In genomic region chr2:238294393-238295143, GRCh38 we compare ENCODE assay signal across 1 cellular context.
TF ChIP-seq lines count a peak whose summit lies in the region.

No MANE protein-coding gene starts in this region.

TF ChIP-seq in HepG2, 621 proteins besides CTCF, POLR2A, EP300 and RAD21 (continued from another document and continues in another):
- TF ChIP-seq ZNF512B (CRISPR knock-in tag; IDR thresholded peaks at IDR 0.05; ENCODE audit: borderline replicate concordance) (peak; percentile 61; the same call in 1 of the 2 replicates), MIXL1 (CRISPR knock-in tag; IDR thresholded peaks at IDR 0.05) (no peak), MIER2 (CRISPR knock-in tag; IDR thresholded peaks at IDR 0.05) (peak; percentile 79; the same call in 1 of the 2 replicates), ZNF737 (CRISPR knock-in tag; IDR thresholded peaks at IDR 0.05; ENCODE audit: borderline replicate concordance) (no peak), NFYC (CRISPR knock-in tag; IDR thresholded peaks at IDR 0.05) (no peak), SP1 (IDR thresholded peaks at IDR 0.05) (no peak), SP1 (CRISPR knock-in tag; IDR thresholded peaks at IDR 0.05) (no peak; the same call in 1 of the 2 replicates), AKAP8 (CRISPR knock-in tag; IDR thresholded peaks at IDR 0.05) (no peak), JDP2 (CRISPR knock-in tag; IDR thresholded peaks at IDR 0.05; ENCODE audit: borderline replicate concordance) (no peak), CSRNP2 (CRISPR knock-in tag; conservative IDR thresholded peaks at IDR 0.05; ENCODE audit: low read depth) (no peak), ZNF562 (CRISPR knock-in tag; IDR thresholded peaks at IDR 0.05; ENCODE audit: borderline replicate concordance) (no peak), ZNF224 (CRISPR knock-in tag; IDR thresholded peaks at IDR 0.05) (0 out of 2 replicates have a peak, but pooled peaks have one; percentile 34), U2AF2 (IDR thresholded peaks at IDR 0.05; ENCODE audit: low read depth, low read length) (no peak), ZNF329 (CRISPR knock-in tag; IDR thresholded peaks at IDR 0.05; ENCODE audit: low read depth) (no peak), ZNF891 (CRISPR knock-in tag; IDR thresholded peaks at IDR 0.05) (0 out of 2 replicates have a peak, but pooled peaks have one; percentile 42), TBX3 (IDR thresholded peaks at IDR 0.05; ENCODE audit: borderline replicate concordance) (peak; percentile 50; the same call in 1 of the 2 replicates), SP140L (CRISPR knock-in tag; IDR thresholded peaks at IDR 0.05; ENCODE audit: borderline replicate concordance) (no peak), STAG1 (CRISPR knock-in tag; IDR thresholded peaks at IDR 0.05) (no peak), TIGD3 (CRISPR knock-in tag; IDR thresholded peaks at IDR 0.05; ENCODE audit: borderline replicate concordance) (peak; percentile 84; the same call in 1 of the 2 replicates), FOXJ3 (CRISPR knock-in tag; IDR thresholded peaks at IDR 0.05; ENCODE audit: borderline replicate concordance) (no peak), FOXA3 (CRISPR knock-in tag; IDR thresholded peaks at IDR 0.05) (peak; percentile 30), ZNF513 (CRISPR knock-in tag; conservative IDR thresholded peaks at IDR 0.05) (no peak), ZNF501 (CRISPR knock-in tag; IDR thresholded peaks at IDR 0.05) (peak; percentile 61; the same call in 1 of the 2 replicates), CENPX (CRISPR knock-in tag; IDR thresholded peaks at IDR 0.05) (no peak), NPAS2 (CRISPR knock-in tag; IDR thresholded peaks at IDR 0.05; ENCODE audit: borderline replicate concordance) (no peak), POLR2AphosphoS5 (IDR thresholded peaks at IDR 0.05; ENCODE audit: low read depth, low read length) (no peak), NCOA2 (CRISPR knock-in tag; IDR thresholded peaks at IDR 0.05) (peak; percentile 19; the same call in 1 of the 2 replicates)
- TF ChIP-seq, protein P1, sequence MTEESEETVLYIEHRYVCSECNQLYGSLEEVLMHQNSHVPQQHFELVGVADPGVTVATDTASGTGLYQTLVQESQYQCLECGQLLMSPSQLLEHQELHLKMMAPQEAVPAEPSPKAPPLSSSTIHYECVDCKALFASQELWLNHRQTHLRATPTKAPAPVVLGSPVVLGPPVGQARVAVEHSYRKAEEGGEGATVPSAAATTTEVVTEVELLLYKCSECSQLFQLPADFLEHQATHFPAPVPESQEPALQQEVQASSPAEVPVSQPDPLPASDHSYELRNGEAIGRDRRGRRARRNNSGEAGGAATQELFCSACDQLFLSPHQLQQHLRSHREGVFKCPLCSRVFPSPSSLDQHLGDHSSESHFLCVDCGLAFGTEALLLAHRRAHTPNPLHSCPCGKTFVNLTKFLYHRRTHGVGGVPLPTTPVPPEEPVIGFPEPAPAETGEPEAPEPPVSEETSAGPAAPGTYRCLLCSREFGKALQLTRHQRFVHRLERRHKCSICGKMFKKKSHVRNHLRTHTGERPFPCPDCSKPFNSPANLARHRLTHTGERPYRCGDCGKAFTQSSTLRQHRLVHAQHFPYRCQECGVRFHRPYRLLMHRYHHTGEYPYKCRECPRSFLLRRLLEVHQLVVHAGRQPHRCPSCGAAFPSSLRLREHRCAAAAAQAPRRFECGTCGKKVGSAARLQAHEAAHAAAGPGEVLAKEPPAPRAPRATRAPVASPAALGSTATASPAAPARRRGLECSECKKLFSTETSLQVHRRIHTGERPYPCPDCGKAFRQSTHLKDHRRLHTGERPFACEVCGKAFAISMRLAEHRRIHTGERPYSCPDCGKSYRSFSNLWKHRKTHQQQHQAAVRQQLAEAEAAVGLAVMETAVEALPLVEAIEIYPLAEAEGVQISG (CRISPR knock-in tag; IDR thresholded peaks at IDR 0.05), result peak; percentile 65; the same call in 1 of the 2 replicates
- TF ChIP-seq, protein P2, sequence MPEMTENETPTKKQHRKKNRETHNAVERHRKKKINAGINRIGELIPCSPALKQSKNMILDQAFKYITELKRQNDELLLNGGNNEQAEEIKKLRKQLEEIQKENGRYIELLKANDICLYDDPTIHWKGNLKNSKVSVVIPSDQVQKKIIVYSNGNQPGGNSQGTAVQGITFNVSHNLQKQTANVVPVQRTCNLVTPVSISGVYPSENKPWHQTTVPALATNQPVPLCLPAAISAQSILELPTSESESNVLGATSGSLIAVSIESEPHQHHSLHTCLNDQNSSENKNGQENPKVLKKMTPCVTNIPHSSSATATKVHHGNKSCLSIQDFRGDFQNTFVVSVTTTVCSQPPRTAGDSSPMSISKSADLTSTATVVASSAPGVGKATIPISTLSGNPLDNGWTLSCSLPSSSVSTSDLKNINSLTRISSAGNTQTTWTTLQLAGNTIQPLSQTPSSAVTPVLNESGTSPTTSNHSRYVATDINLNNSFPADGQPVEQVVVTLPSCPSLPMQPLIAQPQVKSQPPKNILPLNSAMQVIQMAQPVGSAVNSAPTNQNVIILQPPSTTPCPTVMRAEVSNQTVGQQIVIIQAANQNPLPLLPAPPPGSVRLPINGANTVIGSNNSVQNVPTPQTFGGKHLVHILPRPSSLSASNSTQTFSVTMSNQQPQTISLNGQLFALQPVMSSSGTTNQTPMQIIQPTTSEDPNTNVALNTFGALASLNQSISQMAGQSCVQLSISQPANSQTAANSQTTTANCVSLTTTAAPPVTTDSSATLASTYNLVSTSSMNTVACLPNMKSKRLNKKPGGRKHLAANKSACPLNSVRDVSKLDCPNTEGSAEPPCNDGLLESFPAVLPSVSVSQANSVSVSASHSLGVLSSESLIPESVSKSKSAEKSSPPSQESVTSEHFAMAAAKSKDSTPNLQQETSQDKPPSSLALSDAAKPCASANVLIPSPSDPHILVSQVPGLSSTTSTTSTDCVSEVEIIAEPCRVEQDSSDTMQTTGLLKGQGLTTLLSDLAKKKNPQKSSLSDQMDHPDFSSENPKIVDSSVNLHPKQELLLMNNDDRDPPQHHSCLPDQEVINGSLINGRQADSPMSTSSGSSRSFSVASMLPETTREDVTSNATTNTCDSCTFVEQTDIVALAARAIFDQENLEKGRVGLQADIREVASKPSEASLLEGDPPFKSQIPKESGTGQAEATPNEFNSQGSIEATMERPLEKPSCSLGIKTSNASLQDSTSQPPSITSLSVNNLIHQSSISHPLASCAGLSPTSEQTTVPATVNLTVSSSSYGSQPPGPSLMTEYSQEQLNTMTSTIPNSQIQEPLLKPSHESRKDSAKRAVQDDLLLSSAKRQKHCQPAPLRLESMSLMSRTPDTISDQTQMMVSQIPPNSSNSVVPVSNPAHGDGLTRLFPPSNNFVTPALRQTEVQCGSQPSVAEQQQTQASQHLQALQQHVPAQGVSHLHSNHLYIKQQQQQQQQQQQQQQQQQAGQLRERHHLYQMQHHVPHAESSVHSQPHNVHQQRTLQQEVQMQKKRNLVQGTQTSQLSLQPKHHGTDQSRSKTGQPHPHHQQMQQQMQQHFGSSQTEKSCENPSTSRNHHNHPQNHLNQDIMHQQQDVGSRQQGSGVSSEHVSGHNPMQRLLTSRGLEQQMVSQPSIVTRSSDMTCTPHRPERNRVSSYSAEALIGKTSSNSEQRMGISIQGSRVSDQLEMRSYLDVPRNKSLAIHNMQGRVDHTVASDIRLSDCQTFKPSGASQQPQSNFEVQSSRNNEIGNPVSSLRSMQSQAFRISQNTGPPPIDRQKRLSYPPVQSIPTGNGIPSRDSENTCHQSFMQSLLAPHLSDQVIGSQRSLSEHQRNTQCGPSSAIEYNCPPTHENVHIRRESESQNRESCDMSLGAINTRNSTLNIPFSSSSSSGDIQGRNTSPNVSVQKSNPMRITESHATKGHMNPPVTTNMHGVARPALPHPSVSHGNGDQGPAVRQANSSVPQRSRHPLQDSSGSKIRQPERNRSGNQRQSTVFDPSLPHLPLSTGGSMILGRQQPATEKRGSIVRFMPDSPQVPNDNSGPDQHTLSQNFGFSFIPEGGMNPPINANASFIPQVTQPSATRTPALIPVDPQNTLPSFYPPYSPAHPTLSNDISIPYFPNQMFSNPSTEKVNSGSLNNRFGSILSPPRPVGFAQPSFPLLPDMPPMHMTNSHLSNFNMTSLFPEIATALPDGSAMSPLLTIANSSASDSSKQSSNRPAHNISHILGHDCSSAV (CRISPR knock-in tag; IDR thresholded peaks at IDR 0.05; ENCODE audit: borderline replicate concordance), result no peak
- TF ChIP-seq, protein P3, sequence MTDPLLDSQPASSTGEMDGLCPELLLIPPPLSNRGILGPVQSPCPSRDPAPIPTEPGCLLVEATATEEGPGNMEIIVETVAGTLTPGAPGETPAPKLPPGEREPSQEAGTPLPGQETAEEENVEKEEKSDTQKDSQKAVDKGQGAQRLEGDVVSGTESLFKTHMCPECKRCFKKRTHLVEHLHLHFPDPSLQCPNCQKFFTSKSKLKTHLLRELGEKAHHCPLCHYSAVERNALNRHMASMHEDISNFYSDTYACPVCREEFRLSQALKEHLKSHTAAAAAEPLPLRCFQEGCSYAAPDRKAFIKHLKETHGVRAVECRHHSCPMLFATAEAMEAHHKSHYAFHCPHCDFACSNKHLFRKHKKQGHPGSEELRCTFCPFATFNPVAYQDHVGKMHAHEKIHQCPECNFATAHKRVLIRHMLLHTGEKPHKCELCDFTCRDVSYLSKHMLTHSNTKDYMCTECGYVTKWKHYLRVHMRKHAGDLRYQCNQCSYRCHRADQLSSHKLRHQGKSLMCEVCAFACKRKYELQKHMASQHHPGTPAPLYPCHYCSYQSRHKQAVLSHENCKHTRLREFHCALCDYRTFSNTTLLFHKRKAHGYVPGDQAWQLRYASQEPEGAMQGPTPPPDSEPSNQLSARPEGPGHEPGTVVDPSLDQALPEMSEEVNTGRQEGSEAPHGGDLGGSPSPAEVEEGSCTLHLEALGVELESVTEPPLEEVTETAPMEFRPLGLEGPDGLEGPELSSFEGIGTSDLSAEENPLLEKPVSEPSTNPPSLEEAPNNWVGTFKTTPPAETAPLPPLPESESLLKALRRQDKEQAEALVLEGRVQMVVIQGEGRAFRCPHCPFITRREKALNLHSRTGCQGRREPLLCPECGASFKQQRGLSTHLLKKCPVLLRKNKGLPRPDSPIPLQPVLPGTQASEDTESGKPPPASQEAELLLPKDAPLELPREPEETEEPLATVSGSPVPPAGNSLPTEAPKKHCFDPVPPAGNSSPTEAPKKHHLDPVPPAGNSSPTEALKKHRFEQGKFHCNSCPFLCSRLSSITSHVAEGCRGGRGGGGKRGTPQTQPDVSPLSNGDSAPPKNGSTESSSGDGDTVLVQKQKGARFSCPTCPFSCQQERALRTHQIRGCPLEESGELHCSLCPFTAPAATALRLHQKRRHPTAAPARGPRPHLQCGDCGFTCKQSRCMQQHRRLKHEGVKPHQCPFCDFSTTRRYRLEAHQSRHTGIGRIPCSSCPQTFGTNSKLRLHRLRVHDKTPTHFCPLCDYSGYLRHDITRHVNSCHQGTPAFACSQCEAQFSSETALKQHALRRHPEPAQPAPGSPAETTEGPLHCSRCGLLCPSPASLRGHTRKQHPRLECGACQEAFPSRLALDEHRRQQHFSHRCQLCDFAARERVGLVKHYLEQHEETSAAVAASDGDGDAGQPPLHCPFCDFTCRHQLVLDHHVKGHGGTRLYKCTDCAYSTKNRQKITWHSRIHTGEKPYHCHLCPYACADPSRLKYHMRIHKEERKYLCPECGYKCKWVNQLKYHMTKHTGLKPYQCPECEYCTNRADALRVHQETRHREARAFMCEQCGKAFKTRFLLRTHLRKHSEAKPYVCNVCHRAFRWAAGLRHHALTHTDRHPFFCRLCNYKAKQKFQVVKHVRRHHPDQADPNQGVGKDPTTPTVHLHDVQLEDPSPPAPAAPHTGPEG (CRISPR knock-in tag; IDR thresholded peaks at IDR 0.05), result no peak; the same call in 1 of the 2 replicates
